Comparison of ENCODE assay signal across 8 cellular contexts in the genomic region with DNA sequence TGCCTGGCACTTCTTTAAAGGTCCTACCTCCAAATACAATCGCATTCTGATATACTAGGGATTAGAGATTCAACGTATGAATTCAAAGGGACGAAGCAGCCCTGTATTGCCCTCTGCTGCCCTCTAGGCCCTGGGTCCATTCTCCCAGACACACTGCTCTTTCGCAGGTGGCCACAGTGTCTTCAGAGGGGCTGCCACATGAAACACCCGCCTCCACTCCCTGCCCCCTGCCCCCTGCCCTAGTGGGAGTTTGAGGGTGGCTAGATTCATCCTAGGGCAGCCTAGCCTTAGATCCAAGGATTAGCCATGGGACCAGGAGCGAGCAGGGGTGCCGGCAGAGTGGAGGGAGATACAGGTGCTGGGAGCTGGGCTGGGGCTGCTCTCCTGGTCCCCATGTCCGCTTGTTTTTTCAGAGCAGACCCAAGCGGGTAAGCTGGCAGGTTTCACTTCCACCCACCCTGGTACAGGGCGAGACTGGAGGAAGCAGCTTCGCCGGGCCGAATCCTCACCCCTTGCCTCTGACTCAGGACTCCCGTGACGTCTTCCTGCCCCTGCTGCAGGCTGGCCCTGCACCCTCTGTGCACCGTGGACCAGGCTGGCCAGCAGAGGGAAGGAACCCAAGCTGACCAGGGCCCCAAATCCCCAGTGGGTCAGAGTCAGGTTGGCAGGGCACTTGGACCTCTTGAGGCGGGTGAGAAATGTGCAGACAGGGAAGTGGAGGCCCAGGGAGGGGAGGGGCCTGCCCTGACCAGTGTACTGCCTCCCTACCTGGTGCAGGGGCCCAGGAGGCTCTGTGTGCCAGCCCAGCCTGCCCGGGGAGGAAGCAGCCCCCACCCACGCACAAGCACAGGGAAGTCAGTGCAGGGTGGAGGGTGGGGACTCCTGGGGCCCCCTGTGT. TPM values are rescaled to one million over a fixed set of nuclear protein-coding genes. Genes with fewer than 3 reads are reported as not detected.
DNase-seq lines count a peak whose midpoint lies in the region; ATAC-seq, FAIRE-seq and TF ChIP-seq lines count a peak whose summit lies in the region.

No MANE protein-coding gene starts in this region.

- SMC1A ChIA-PET in GM12878 (lab: Charles Lee; ENCODE audit: uncharacterized antibody, unreplicated experiment): interaction anchor here (0.5 to 4.2 kb wide), 14 partner anchors 13 to 231 kb away, joined by 3 to 67 read pairs (median 4); a partner anchor contains a TSS

- no peak for TF ChIP-seq EP300 in GM12878 (IDR thresholded peaks at IDR 0.05; ENCODE audit: borderline replicate concordance in 1 of 2, control insufficient read depth in 1 of 2, low read depth in 2 of 2, low read length in 2 of 2)

- no peaks in the 10 kb centered on the region for H3K27me3 ChIP-seq in GM12878 (replicated peaks in 1 of 2; ENCODE audit: control insufficient read depth in 2 of 2, insufficient read depth in 2 of 2, low read length in 1 of 2)

- peaks cover 43% of the 10 kb centered on the region for H3K4me1 ChIP-seq in GM12878 (ENCODE audit: control insufficient read depth, insufficient read depth, low read length)

- peak; percentile 64 for FAIRE-seq in GM12878 (lab: Jason Lieb, UNC)

- DNase-seq in Ammon's horn (ENCODE audit: low spot score): peak; percentile 84
- peak; percentile 61 for DNase-seq in SIG-M5 treated with dmso at 0.1 percent for 504 hours (lab: John Stamatoyannopoulos, UW; ENCODE audit: unreplicated experiment)
- no peak for DNase-seq in GM12878 (ENCODE audit: low read depth, low spot score)
- peak; percentile 62 to 93 for DNase-seq in lower leg skin (ENCODE audit: low spot score in 2 of 2)
- peak; percentile 21 to 48 for DNase-seq in stimulated activated CD8-positive, alpha-beta memory T cell treated with anti-CD3 and anti-CD28 coated beads, Interleukin-7, amount 100 ng/mL, for 4 hours (ENCODE audit: low read depth in 2 of 2)
- no peak for DNase-seq in cerebellum (ENCODE audit: low spot score)

- peak overlapping the region; percentile 74 for H3K4me2 ChIP-seq in GM12878 (ENCODE audit: control insufficient read depth, insufficient read depth)

- peak overlapping the region; percentile 69 for H2AFZ ChIP-seq in GM12878 (ENCODE audit: control insufficient read depth, low read depth, low read length)

- peak; percentile 49 for ATAC-seq in GM21786 (IDR thresholded peaks at IDR 0.05; ENCODE audit: unreplicated experiment)
- ATAC-seq in GM12878: peak; percentile 73
- no peak for ATAC-seq in GM21529 (IDR thresholded peaks at IDR 0.05; ENCODE audit: unreplicated experiment)

- CTCF ChIA-PET in GM12878 (lab: Yijun Ruan, JAX): interaction anchor here (0.6 to 5.2 kb wide), 20 partner anchors 8 to 264 kb away, joined by 3 to 91 read pairs (median 4); a partner anchor contains a TSS

- TF ChIP-seq CTCF in GM12878 (IDR thresholded peaks at IDR 0.05 in 2 of 3, conservative IDR thresholded peaks at IDR 0.05 in 1 of 3; ENCODE audit: control insufficient read depth in 2 of 3, extremely low read depth in 1 of 3, insufficient read depth in 1 of 3, low read depth in 3 of 3, low read length in 3 of 3): peak; percentile 40 to 59 (median 54); a peak in 5 of 6 replicates
- no peak for TF ChIP-seq CTCF in lower leg skin (IDR thresholded peaks at IDR 0.05)

- H3K9ac ChIP-seq in GM12878 (ENCODE audit: control insufficient read depth, insufficient read depth, low read length): peak overlapping the region; percentile 18; the same call in 1 of the 2 replicates

- no peak overlapping the region for H3K4me3 ChIP-seq in GM12878
- H3K4me3 ChIP-seq in lower leg skin (ENCODE audit: low read depth, poor library complexity, severe bottlenecking): no peak overlapping the region

- no peaks in the 10 kb centered on the region for H4K20me1 ChIP-seq in GM12878 (ENCODE audit: control insufficient read depth, insufficient read depth)

- no TSS peak for BruUV-seq in GM12878 (replicated peaks; lab: Mats Ljungman, UMichigan)

- POLR2A ChIA-PET in GM12878 (lab: Charles Lee): interaction anchor here (0.7 to 3.0 kb wide), 6 partner anchors 18 to 1299 kb away, joined by 3 to 18 read pairs (median 4); no protein-coding TSS in a partner anchor

- H3K36me3 ChIP-seq in GM12878 (ENCODE audit: control insufficient read depth in 2 of 2, insufficient read depth in 2 of 2, low read length in 1 of 2): no peaks in the 10 kb centered on the region; a peak in 1 of 4 replicates

- TF ChIP-seq POLR2A in GM12878 (IDR thresholded peaks at IDR 0.05; ENCODE audit: low read depth, low read length): no peak
- TF ChIP-seq POLR2A in lower leg skin (IDR thresholded peaks at IDR 0.05): no peak

- intact Hi-C loops in GM12878 (cut with micrococcal nuclease; ENCODE audit: unreplicated experiment) (loop anchor here (1.0 to 5.0 kb wide), 2 partner anchors 59 to 570 kb away; no protein-coding TSS in a partner anchor), lower leg skin (cut with DNase I; ENCODE audit: low total_unique reads) (no loop called here)

- peak overlapping the region; percentile 51 for H3K27ac ChIP-seq in GM12878 (ENCODE audit: control insufficient read depth, insufficient read depth)

- H3K9me3 ChIP-seq in GM12878 (replicated peaks; ENCODE audit: control insufficient read depth, insufficient read depth, low read length): no peaks in the 10 kb centered on the region

- TF ChIP-seq RAD21 in GM12878 (IDR thresholded peaks at IDR 0.05; ENCODE audit: insufficient read depth, low read depth, low read length): no peak

- WGBS in GM12878 (ENCODE audit: insufficient coverage, insufficient replicate concordance, low lambda C conversion rate, missing lambda C conversion rate): 4% methylated on average over 19 of the region's 19 CpGs
- WGBS in lower leg skin, 2 donors: 55 to 60% methylated on average over 12 to 19 of the region's 19 CpGs

- in situ Hi-C loops in GM12878 (cut with MboI): loop anchor here (5.0 to 10.0 kb wide), 4 partner anchors 230 to 772 kb away; no protein-coding TSS in a partner anchor

- RAD21 ChIA-PET in GM12878 (lab: Charles Lee; ENCODE audit: unreplicated experiment): interaction anchor here (0.7 to 4.4 kb wide), 13 partner anchors 10 to 275 kb away, joined by 3 to 112 read pairs (median 4); a partner anchor contains a TSS

- H3K79me2 ChIP-seq in GM12878 (ENCODE audit: control insufficient read depth, insufficient read depth, low read length): no peaks in the 10 kb centered on the region

RNA-seq across cellular contexts. Expression of a gene that starts 28.4 kb away (rescaled TPM):
- total RNA-seq in GM12878 (2013; cell fraction: nucleolus; rRNA removed): 7.3 and 7.5 TPM in 2 replicates
- total RNA-seq in GM12878 (2014; rRNA removed) (17.5 and 24.1 TPM in 2 replicates), GM12878 (2014; rRNA removed; fragmentation: Illumina TruSeq; extraction: Trizol) (9.9 and 12.5 TPM in 2 replicates), GM12878 (2021) (20.2 and 21.9 TPM in 2 replicates), lower leg skin (100 to 1,000 TPM in 3 of 4 donors, 10 to 100 TPM in 1; 85.5 to 156 (median 112) TPM), cerebellum (4.3 TPM)
- polyA plus RNA-seq in GM12878 (2011; ENCODE audit: low read depth): 9.7 TPM
- polyA plus RNA-seq in GM12878 (2011; rRNA removed) (15.8 and 36.7 TPM in 2 replicates), GM12878 (2014; fragmentation: Illumina TruSeq; extraction: Trizol) (9.9 and 18.3 TPM in 2 replicates), GM12878 (2014; fragmentation: Nextera tagmentation; extraction: Ambion mirVana) (1 to 10 TPM; 1.5 to 2.4 TPM), GM12878 (2014; rRNA removed) (22.9 and 30.6 TPM in 2 replicates), GM12878 (2016; fragmentation: Nextera tagmentation; extraction: Ambion mirVana) (10 to 100 TPM; 16.9 to 19.3 TPM)
- 55.4 and 56.2 TPM in 2 replicates for polyA plus RNA-seq in GM12878 (2011; cell fraction: cytosol; rRNA removed)
- polyA plus RNA-seq in GM12878 (2011; cell fraction: nucleus; rRNA removed): 31.5 and 37.5 TPM in 2 replicates
- 9.3 and 19.2 TPM in 2 replicates for polyA plus RNA-seq in GM12878 (2012)
- polyA minus RNA-seq in GM12878 (2011; rRNA and poly(A)+ RNA removed): 13.0 and 30.4 TPM in 2 replicates
- polyA minus RNA-seq in GM12878 (2011; cell fraction: cytosol; rRNA and poly(A)+ RNA removed): 10.2 and 10.8 TPM in 2 replicates
- polyA minus RNA-seq in GM12878 (2011; cell fraction: nucleus; rRNA and poly(A)+ RNA removed): 7.7 and 15.9 TPM in 2 replicates

RNA-seq across cellular contexts. Expression of a gene that starts 47.5 kb away (rescaled TPM):
- total RNA-seq in GM12878 (2013; cell fraction: nucleolus; rRNA removed): 242 and 271 TPM in 2 replicates
- total RNA-seq in GM12878 (2014; rRNA removed) (251 and 253 TPM in 2 replicates), GM12878 (2014; rRNA removed; fragmentation: Illumina TruSeq; extraction: Trizol) (84.6 and 100 TPM in 2 replicates), GM12878 (2021) (277 and 301 TPM in 2 replicates), lower leg skin (10 to 100 TPM; 10.1 to 44.3 (median 20.8) TPM), cerebellum (35.8 TPM)
- 32.5 TPM for polyA plus RNA-seq in GM12878 (2011; ENCODE audit: low read depth)
- polyA plus RNA-seq in GM12878 (2011; rRNA removed) (97.8 and 186 TPM in 2 replicates), GM12878 (2014; fragmentation: Illumina TruSeq; extraction: Trizol) (35.9 and 98.0 TPM in 2 replicates), GM12878 (2014; fragmentation: Nextera tagmentation; extraction: Ambion mirVana) (10 to 100 TPM; 14.1 to 22.1 TPM), GM12878 (2014; rRNA removed) (142 and 197 TPM in 2 replicates), GM12878 (2016; fragmentation: Nextera tagmentation; extraction: Ambion mirVana) (100 to 1,000 TPM; 348 to 360 TPM)
- 163 and 222 TPM in 2 replicates for polyA plus RNA-seq in GM12878 (2011; cell fraction: cytosol; rRNA removed)
- 384 and 412 TPM in 2 replicates for polyA plus RNA-seq in GM12878 (2011; cell fraction: nucleus; rRNA removed)
- polyA plus RNA-seq in GM12878 (2012): 85.2 and 127 TPM in 2 replicates
- polyA minus RNA-seq in GM12878 (2011; rRNA and poly(A)+ RNA removed): 280 and 293 TPM in 2 replicates
- polyA minus RNA-seq in GM12878 (2011; cell fraction: cytosol; rRNA and poly(A)+ RNA removed): 86.7 and 136 TPM in 2 replicates
- polyA minus RNA-seq in GM12878 (2011; cell fraction: nucleus; rRNA and poly(A)+ RNA removed): 114 and 175 TPM in 2 replicates

RNA-seq across cellular contexts. Expression of a gene that starts 52.8 kb away (rescaled TPM):
- 124 and 147 TPM in 2 replicates for total RNA-seq in GM12878 (2013; cell fraction: nucleolus; rRNA removed)
- total RNA-seq in GM12878 (2014; rRNA removed): 33.5 and 37.3 TPM in 2 replicates
- total RNA-seq in GM12878 (2014; rRNA removed; fragmentation: Illumina TruSeq; extraction: Trizol): 17.3 and 18.2 TPM in 2 replicates
- 36.4 and 37.9 TPM in 2 replicates for total RNA-seq in GM12878 (2021)
- polyA plus RNA-seq in GM12878 (2011; ENCODE audit: low read depth): 23.4 TPM
- 32.2 and 64.6 TPM in 2 replicates for polyA plus RNA-seq in GM12878 (2011; rRNA removed)
- polyA plus RNA-seq in GM12878 (2011; cell fraction: cytosol; rRNA removed): 77.4 and 79.3 TPM in 2 replicates
- polyA plus RNA-seq in GM12878 (2011; cell fraction: nucleus; rRNA removed): 95.7 and 99.1 TPM in 2 replicates
- 31.1 and 35.7 TPM in 2 replicates for polyA plus RNA-seq in GM12878 (2012)
- polyA plus RNA-seq in GM12878 (2014; fragmentation: Illumina TruSeq; extraction: Trizol): 33.0 and 60.6 TPM in 2 replicates
- 1 to 10 TPM; 2.2 to 2.9 TPM for polyA plus RNA-seq in GM12878 (2014; fragmentation: Nextera tagmentation; extraction: Ambion mirVana)
- polyA plus RNA-seq in GM12878 (2014; rRNA removed): 40.5 and 43.3 TPM in 2 replicates
- 10 to 100 TPM; 50.4 to 53.6 TPM for polyA plus RNA-seq in GM12878 (2016; fragmentation: Nextera tagmentation; extraction: Ambion mirVana)
- 112 and 113 TPM in 2 replicates for polyA minus RNA-seq in GM12878 (2011; rRNA and poly(A)+ RNA removed)
- polyA minus RNA-seq in GM12878 (2011; cell fraction: cytosol; rRNA and poly(A)+ RNA removed): 20.8 and 21.0 TPM in 2 replicates
- polyA minus RNA-seq in GM12878 (2011; cell fraction: nucleus; rRNA and poly(A)+ RNA removed): 51.9 and 56.4 TPM in 2 replicates
- 100 to 1,000 TPM; 127 to 162 (median 143) TPM for total RNA-seq in lower leg skin
- 12.6 TPM for total RNA-seq in cerebellum

Comparison
In these comparisons a context has a peak if more than half of its experiments do, and no peak if none do; other contexts are left out.
1. DNase-seq: peak in Ammon's horn (single experiment), SIG-M5 treated with dmso at 0.1 percent for 504 hours (single experiment), lower leg skin (2 of 2) and stimulated activated CD8-positive, alpha-beta memory T cell treated with anti-CD3 and anti-CD28 coated beads, Interleukin-7, amount 100 ng/mL, for 4 hours (2 of 2); none in GM12878 (single experiment) and cerebellum (single experiment).
2. CTCF ChIP-seq: peak in GM12878 (3 of 3); none in lower leg skin (0 of 3).